Comparison of ENCODE assay signal across 18 cellular contexts in the genomic region with DNA sequence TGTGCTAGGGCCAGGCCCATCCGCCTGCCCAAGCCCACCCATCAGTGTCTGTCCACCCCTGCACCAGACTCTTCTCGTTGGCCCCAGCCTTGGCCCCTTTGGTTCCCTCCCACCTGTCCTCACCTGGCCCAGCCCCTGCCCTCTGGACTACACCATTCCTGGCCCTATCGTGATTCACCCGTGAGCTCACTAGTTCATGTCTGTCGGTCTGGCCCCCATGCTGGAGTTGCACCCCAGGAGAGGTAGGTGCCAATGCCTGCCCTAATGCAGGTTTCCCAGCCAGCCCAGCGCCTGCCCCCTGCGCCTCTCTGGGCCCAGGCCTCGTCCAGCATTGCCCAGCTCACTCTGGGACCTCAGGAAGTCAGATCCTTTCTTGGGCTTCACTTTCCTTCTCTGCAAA.
"Had no signal": no experiment of that assay in that cellular context is flagged by ENCODE, and none has a peak within 500 bp of the region (broad histone marks: within the 10 kb centered on the region; RNA-seq: fewer than 3 reads in every experiment).

No MANE protein-coding gene starts in this region.

- H3K27ac ChIP-seq: body of pancreas, cardiac muscle cell, heart right ventricle, upper lobe of left lung had no signal

- ATAC-seq: heart right ventricle had no signal

- H3K9me3 ChIP-seq: body of pancreas, heart right ventricle, upper lobe of left lung had no signal

- H3K36me3 Mint-ChIP-seq: activated CD4-positive, alpha-beta memory T cell treated with anti-CD3 and anti-CD28 coated beads for 36 hours had no signal

- H3K4me3 ChIP-seq: body of pancreas, cardiac muscle cell had no signal

- H3K36me3 ChIP-seq: cardiac muscle cell had no signal

- H3K9me3 Mint-ChIP-seq: activated CD4-positive, alpha-beta memory T cell treated with anti-CD3 and anti-CD28 coated beads for 36 hours; activated naive CD4-positive, alpha-beta T cell treated with anti-CD3 and anti-CD28 coated beads for 36 hours; activated T-cell treated with anti-CD3 and anti-CD28 coated beads, Interleukin-2, amount 50 U/mL, for 72 hours; nephron; T-helper 1 cell treated with Interleukin-12 subunit alpha and Interleukin-12 subunit beta and Interleukin-4 antibody, amounts not matched to agents 30 μg/mL and 1 μg/mL, for 36 hours had no signal

- H3K4me3 Mint-ChIP-seq: activated CD4-positive, alpha-beta memory T cell treated with anti-CD3 and anti-CD28 coated beads for 36 hours; activated naive CD4-positive, alpha-beta T cell treated with anti-CD3 and anti-CD28 coated beads for 36 hours; activated T-cell treated with anti-CD3 and anti-CD28 coated beads, Interleukin-2, amount 50 U/mL, for 72 hours; T-helper 1 cell treated with Interleukin-12 subunit alpha and Interleukin-12 subunit beta and Interleukin-4 antibody, amounts not matched to agents 30 μg/mL and 1 μg/mL, for 36 hours had no signal

- DNase-seq: activated CD4-positive, alpha-beta memory T cell treated with anti-CD3 and anti-CD28 coated beads for 36 hours; activated CD4-positive, alpha-beta T cell treated with anti-CD3 and anti-CD28 coated beads for 4 hours; activated effector memory CD4-positive, alpha-beta T cell treated with Interleukin-2 at 50 U/mL for 16 hours; activated naive CD4-positive, alpha-beta T cell treated with anti-CD3 and anti-CD28 coated beads for 36 hours; activated T-cell treated with anti-CD3 and anti-CD28 coated beads, Interleukin-2, amount 50 U/mL, for 72 hours; body of pancreas; dermis blood vessel endothelial cell; effector memory CD4-positive, alpha-beta T cell; heart right ventricle; islet precursor cell; left colon; mesenchymal stem cell; stimulated activated CD4-positive, alpha-beta T cell treated with anti-CD3 and anti-CD28 coated beads, Interleukin-4, amount 100 ng/mL, for 1 hour; T1000; upper lobe of left lung had no signal

- H3K27me3 ChIP-seq: upper lobe of left lung had no signal
